33 cellular contexts compared by ENCODE assay signal in genomic region chr7:111630862-111631261, GRCh38.
"Had no signal": no experiment of that assay in that cellular context is flagged by ENCODE, and none has a peak within 500 bp of the region (broad histone marks: within the 10 kb centered on the region; RNA-seq: fewer than 3 reads in every experiment).

No MANE protein-coding gene starts in this region.

- H3K4me3 ChIP-seq: adrenal gland, ascending aorta, body of pancreas, breast epithelium, cardiac muscle cell had no signal

- H3K27me3 ChIP-seq: adrenal gland, ascending aorta, body of pancreas, brain microvascular endothelial cell, breast epithelium had no signal

- H3K36me3 ChIP-seq: adrenal gland, ascending aorta, brain microvascular endothelial cell, breast epithelium, cardiac muscle cell had no signal

- H3K9me3 ChIP-seq: adrenal gland had no signal

- DNase-seq: activated effector memory CD4-positive, alpha-beta T cell treated with anti-CD3 and anti-CD28 coated beads, Interleukin-2, amount 50 U/mL, for 16 hours; activated effector memory CD4-positive, alpha-beta T cell treated with Interleukin-2 at 50 U/mL for 16 hours; activated gamma-delta T cell; activated gamma-delta T cell treated with Interleukin-2 at 50 U/mL for 16 hours; activated naive CD4-positive, alpha-beta T cell; activated naive CD4-positive, alpha-beta T cell treated with anti-CD3 and anti-CD28 coated beads for 36 hours; activated naive CD4-positive, alpha-beta T cell treated with anti-CD3 and anti-CD28 coated beads, Interleukin-2, amount 10 ng/mL, durations not matched to agents 7 days and 5 days; activated naive CD4-positive, alpha-beta T cell treated with anti-CD3 and anti-CD28 coated beads, Interleukin-2, amount 50 U/mL, for 16 hours; activated naive CD4-positive, alpha-beta T cell treated with Interleukin-2 at 50 U/mL for 16 hours; activated naive CD8-positive, alpha-beta T cell treated with anti-CD3 and anti-CD28 coated beads for 36 hours; activated naive CD8-positive, alpha-beta T cell treated with anti-CD3 and anti-CD28 coated beads, Interleukin-2, amount 10 ng/mL, durations not matched to agents 7 days and 5 days; activated naive CD8-positive, alpha-beta T cell treated with anti-CD3 and anti-CD28 coated beads, Interleukin-2, amount 50 U/mL, for 24 hours; activated T-cell treated with anti-CD3 and anti-CD28 coated beads, Interleukin-2, amount 50 U/mL, for 24 hours; activated T-cell treated with anti-CD3 and anti-CD28 coated beads, Interleukin-2, amount 50 U/mL, for 4 hours; activated T-cell treated with anti-CD3 and anti-CD28 coated beads, Interleukin-2, amount 50 U/mL, for 48 hours; activated T-cell treated with anti-CD3 and anti-CD28 coated beads, Interleukin-2, amount 50 U/mL, for 72 hours; adrenal gland; amniotic stem cell; amygdala; anterior cingulate cortex; aorta; body of pancreas; brain microvascular endothelial cell; caudate nucleus; central memory CD4-positive, alpha-beta T cell; cerebellar nuclear complex had no signal

- H3K27ac ChIP-seq: adrenal gland, ascending aorta, body of pancreas, brain microvascular endothelial cell, breast epithelium, cardiac muscle cell had no signal

- FAIRE-seq: astrocyte, bronchial epithelial cell had no signal

- H3K4me1 ChIP-seq: adrenal gland, ascending aorta, body of pancreas, breast epithelium had no signal

- ATAC-seq: activated naive CD4-positive, alpha-beta T cell treated with anti-CD3 and anti-CD28 coated beads, Interleukin-2, amount 50 U/mL, for 72 hours; activated naive CD8-positive, alpha-beta T cell treated with anti-CD3 and anti-CD28 coated beads, Interleukin-2, amount 50 U/mL, for 24 hours; activated T-cell treated with anti-CD3 and anti-CD28 coated beads, Interleukin-2, amount 50 U/mL, for 4 hours; activated T-cell treated with anti-CD3 and anti-CD28 coated beads, Interleukin-2, amount 50 U/mL, for 72 hours; activated T-helper 17 cell treated with anti-CD3 and anti-CD28 coated beads, Interleukin-2, amount 50 U/mL, for 72 hours; body of pancreas had no signal
